In the genomic region with DNA sequence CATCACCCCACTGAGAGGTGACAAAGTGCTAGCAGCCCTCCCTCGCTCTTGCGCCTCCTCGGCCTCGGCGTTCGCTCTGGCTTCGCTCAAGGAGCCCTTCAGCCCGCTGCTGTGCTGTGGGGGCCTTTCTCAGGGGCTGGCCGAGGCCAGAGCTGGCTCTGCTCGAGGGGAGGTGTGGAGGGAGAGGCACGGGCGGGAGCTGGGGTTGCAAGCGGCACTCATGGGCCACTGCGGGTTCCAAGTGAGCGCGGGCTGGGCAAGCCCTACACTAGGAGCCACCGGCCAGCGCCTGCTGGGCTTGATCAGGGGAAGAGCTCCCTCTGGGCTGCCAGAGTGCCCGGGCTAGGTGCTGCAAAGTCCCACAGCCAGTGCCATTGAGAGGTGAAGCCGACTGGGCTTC, we compare ENCODE assay signal across 34 cellular contexts.
"Had no signal": no experiment of that assay in that cellular context is flagged by ENCODE, and none has a peak within 500 bp of the region (broad histone marks: within the 10 kb centered on the region; RNA-seq: fewer than 3 reads in every experiment).

No MANE protein-coding gene starts in this region.

- ATAC-seq: activated CD8-positive, alpha-beta T cell treated with anti-CD3 and anti-CD28 coated beads for 36 hours; activated naive CD4-positive, alpha-beta T cell treated with anti-CD3 and anti-CD28 coated beads, Interleukin-2, amount 50 U/mL, for 72 hours; activated T-cell treated with anti-CD3 and anti-CD28 coated beads, Interleukin-2, amount 50 U/mL, for 72 hours; activated T-helper 17 cell treated with anti-CD3 and anti-CD28 coated beads, Interleukin-2, amount 50 U/mL, for 72 hours; body of pancreas; PC-3 had no signal

- H3K4me1 ChIP-seq: breast epithelium had no signal

- H3K9me3 ChIP-seq: adrenal gland, body of pancreas, breast epithelium, Peyer's patch had no signal

- H3K36me3 ChIP-seq: adrenal gland, breast epithelium, MG63, Peyer's patch had no signal

- H3K27ac ChIP-seq: adrenal gland, body of pancreas, breast epithelium, Peyer's patch, VCaP had no signal

- H3K27me3 ChIP-seq: adrenal gland, body of pancreas, breast epithelium, MG63, Peyer's patch had no signal

- H3K4me3 ChIP-seq: adrenal gland, body of pancreas, breast epithelium, MG63, Peyer's patch had no signal

- DNase-seq: activated CD4-positive, alpha-beta T cell treated with anti-CD3 and anti-CD28 coated beads, Interleukin-2, amount 10 ng/mL, durations not matched to agents 24 days and 14 days; activated CD4-positive, alpha-beta T cell treated with anti-CD3 and anti-CD28 coated beads, Interleukin-2, amount 50 U/mL, for 4 hours; activated CD4-positive, CD25-positive, alpha-beta regulatory T cell; activated CD8-positive, alpha-beta T cell treated with anti-CD3 and anti-CD28 coated beads for 36 hours; activated effector memory CD4-positive, alpha-beta T cell treated with anti-CD3 and anti-CD28 coated beads, Interleukin-2, amount 50 U/mL, for 16 hours; activated naive CD4-positive, alpha-beta T cell treated with anti-CD3 and anti-CD28 coated beads for 36 hours; activated T-cell treated with anti-CD3 and anti-CD28 coated beads, Interleukin-2, amount 50 U/mL, for 1 hour; activated T-cell treated with anti-CD3 and anti-CD28 coated beads, Interleukin-2, amount 50 U/mL, for 72 hours; adrenal gland; body of pancreas; Kasumi-1; KG1; MG63; NCI-H1092; NCI-H1436 treated with DMSO at 0.1 percent for 48 hours; NCI-H187; NCI-H2029 treated with DMSO at 0.1 percent for 48 hours; NCI-H2107; NCI-H2171; NCI-H510A; NCI-H526; NCI-H748 treated with DMSO at 0.1 percent for 48 hours; NK-92 treated with Interleukin-12 subunit alpha and Interleukin-12 subunit beta, amount 100 ng/mL, for 24 hours; PC-3; Peyer's patch; RPMI8226; SW 1271; T-helper 1 cell; T-helper 2 cell; T-helper 9 cell had no signal
